1 cellular context compared by ENCODE assay signal in the genomic region with DNA sequence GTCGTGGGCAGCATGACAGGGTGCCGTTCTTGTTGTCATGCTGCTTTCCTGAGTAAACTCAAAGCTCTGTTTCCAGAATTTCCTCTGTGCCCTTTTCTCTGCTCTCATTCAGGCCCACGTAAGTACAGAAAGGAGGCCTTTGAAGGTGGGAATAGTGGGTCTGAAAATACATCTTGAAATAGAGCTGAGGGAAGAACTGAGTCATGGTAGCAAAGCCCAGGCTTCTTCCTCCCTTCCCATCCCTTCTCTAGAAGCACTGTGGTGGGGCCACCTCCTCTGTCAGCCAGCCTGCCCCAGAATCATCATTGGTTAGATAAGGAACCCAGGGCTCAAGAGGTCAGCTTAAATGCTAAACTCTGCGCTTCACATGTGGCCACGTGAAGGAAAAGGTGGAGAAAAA.
TF ChIP-seq lines count a peak whose summit lies in the region.

No MANE protein-coding gene starts in this region.

TF ChIP-seq in IMR-90, 13 proteins besides CTCF, POLR2A, EP300 and RAD21:
- TF ChIP-seq, protein P1, sequence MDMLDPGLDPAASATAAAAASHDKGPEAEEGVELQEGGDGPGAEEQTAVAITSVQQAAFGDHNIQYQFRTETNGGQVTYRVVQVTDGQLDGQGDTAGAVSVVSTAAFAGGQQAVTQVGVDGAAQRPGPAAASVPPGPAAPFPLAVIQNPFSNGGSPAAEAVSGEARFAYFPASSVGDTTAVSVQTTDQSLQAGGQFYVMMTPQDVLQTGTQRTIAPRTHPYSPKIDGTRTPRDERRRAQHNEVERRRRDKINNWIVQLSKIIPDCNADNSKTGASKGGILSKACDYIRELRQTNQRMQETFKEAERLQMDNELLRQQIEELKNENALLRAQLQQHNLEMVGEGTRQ (IDR thresholded peaks at IDR 0.05; ENCODE audit: low read depth, low read length), result no peak
- TF ChIP-seq MXI1 (IDR thresholded peaks at IDR 0.05; ENCODE audit: borderline replicate concordance, low read depth, low read length), result no peak
- no peak for TF ChIP-seq CEBPB (IDR thresholded peaks at IDR 0.05; ENCODE audit: low read depth, low read length)
- TF ChIP-seq NFE2L2 (IDR thresholded peaks at IDR 0.05; ENCODE audit: low read depth, low read length), result no peak
- no peak for TF ChIP-seq CHD1 (IDR thresholded peaks at IDR 0.05; ENCODE audit: low read depth, low read length)
- no peak for TF ChIP-seq RCOR1 (IDR thresholded peaks at IDR 0.05; ENCODE audit: insufficient replicate concordance, low read length)
- TF ChIP-seq, protein P2, sequence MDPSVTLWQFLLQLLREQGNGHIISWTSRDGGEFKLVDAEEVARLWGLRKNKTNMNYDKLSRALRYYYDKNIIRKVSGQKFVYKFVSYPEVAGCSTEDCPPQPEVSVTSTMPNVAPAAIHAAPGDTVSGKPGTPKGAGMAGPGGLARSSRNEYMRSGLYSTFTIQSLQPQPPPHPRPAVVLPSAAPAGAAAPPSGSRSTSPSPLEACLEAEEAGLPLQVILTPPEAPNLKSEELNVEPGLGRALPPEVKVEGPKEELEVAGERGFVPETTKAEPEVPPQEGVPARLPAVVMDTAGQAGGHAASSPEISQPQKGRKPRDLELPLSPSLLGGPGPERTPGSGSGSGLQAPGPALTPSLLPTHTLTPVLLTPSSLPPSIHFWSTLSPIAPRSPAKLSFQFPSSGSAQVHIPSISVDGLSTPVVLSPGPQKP (IDR thresholded peaks at IDR 0.05; ENCODE audit: borderline replicate concordance, low read depth, low read length), result no peak
- no peak for TF ChIP-seq MAZ (IDR thresholded peaks at IDR 0.05; ENCODE audit: borderline replicate concordance, low read depth, low read length)
- TF ChIP-seq FOS (IDR thresholded peaks at IDR 0.05; ENCODE audit: low read depth, low read length), result no peak
- TF ChIP-seq BHLHE40 (IDR thresholded peaks at IDR 0.05; ENCODE audit: low read depth, low read length), result no peak
- TF ChIP-seq SMC3 (IDR thresholded peaks at IDR 0.05; ENCODE audit: low read depth, low read length), result no peak
- TF ChIP-seq RFX5 (IDR thresholded peaks at IDR 0.05; ENCODE audit: low read depth, low read length), result no peak
- TF ChIP-seq MAFK (IDR thresholded peaks at IDR 0.05; ENCODE audit: low read depth, low read length), result no peak
TF ChIP-seq in IMR-90: peak in this region for 0.
